8 cellular contexts compared by ENCODE assay signal in the genomic region with DNA sequence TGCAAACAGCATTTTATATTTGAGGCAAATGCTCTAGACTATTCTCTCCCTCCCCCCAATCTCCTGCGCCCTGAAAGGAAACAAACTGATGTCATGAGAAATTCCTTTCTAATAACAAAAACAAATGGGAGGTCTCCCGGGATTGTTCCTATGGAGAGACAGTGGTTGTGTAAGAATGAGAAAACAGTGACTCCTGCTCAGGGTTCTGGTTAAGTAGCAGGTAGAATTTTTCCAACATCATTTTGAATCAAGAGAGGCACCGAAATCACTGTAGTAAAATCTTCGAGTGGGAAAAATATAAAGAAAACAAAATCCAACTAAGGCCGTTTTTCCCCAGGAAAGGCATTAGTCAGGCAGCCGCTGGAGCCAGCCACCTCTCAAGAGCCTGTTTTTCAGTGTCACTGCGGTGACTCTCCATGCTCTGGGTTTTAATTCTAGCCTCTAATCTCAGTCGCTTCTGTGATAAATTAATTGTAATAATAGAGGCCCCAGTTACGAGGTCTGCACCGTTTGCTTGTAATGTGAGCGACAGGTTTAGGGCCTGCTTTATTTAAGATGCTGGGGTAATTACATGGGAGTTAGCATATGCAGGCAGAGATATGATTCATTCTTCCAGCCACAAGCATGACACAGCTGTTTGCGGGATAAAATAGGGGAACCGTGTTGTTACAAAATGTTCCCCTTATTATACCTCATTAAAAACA.
DNase-seq lines count a peak whose midpoint lies in the region; ATAC-seq and TF ChIP-seq lines count a peak whose summit lies in the region.

No MANE protein-coding gene starts in this region.

- H3K4me3 ChIP-seq in HEK293 (ENCODE audit: low read depth, low read length) (no peak overlapping the region), PC-9 (no peak overlapping the region), skeletal muscle cell (ENCODE audit: low read depth, low read length) (peak overlapping the region; percentile 13), WERI-Rb-1 (ENCODE audit: low read depth, low read length) (no peak overlapping the region)

- TF ChIP-seq CTCF in HEK293 (tag by site-specific recombination; IDR thresholded peaks at IDR 0.05) (no peak), PC-9 (conservative IDR thresholded peaks at IDR 0.05) (no peak), WERI-Rb-1 (IDR thresholded peaks at IDR 0.05; ENCODE audit: low read depth, low read length) (no peak)

- H2AFZ ChIP-seq in PC-9, result no peak overlapping the region

- no peaks in the 10 kb centered on the region for H4K20me1 ChIP-seq in PC-9 (ENCODE audit: insufficient read depth)

- DNase-seq in PC-9 (peak in 1 of 2 experiments; percentile 30), erythroblast (lab: John Stamatoyannopoulos, UW) (peak; percentile 84), skeletal muscle cell (ENCODE audit: low read depth) (peak; percentile 91), WERI-Rb-1 (no peak), NCI-H1092 (lab: John Stamatoyannopoulos, UW) (no peak), NCI-H526 treated with DMSO at 0.1 percent for 48 hours (lab: John Stamatoyannopoulos, UW) (no peak)

- TSS peak; percentile 41 for BruUV-seq in PC-9 (replicated peaks; lab: Mats Ljungman, UMichigan)

- H3K4me2 ChIP-seq in PC-9, result peak overlapping the region; percentile 44

- no peaks in the 10 kb centered on the region for H3K9me2 ChIP-seq in PC-9 (ENCODE audit: insufficient read depth)

- peaks cover 5% of the 10 kb centered on the region; the same call in 1 of the 2 replicates for H3K4me1 ChIP-seq in HEK293 (ENCODE audit: control insufficient read depth, insufficient read depth, low read length)
- H3K4me1 ChIP-seq in PC-9 (replicated peaks; ENCODE audit: insufficient read depth), result peaks cover 22% of the 10 kb centered on the region

- no peaks in the 10 kb centered on the region for H3K79me2 ChIP-seq in PC-9 (ENCODE audit: low read depth)

- no peak for TF ChIP-seq POLR2A in erythroblast (IDR thresholded peaks at IDR 0.05; ENCODE audit: low read length)

- H3K9me3 ChIP-seq in HEK293 (ENCODE audit: control insufficient read depth, insufficient read depth, low read depth, low read length) (no peaks in the 10 kb centered on the region), PC-9 (ENCODE audit: insufficient read depth, low read depth) (no peaks in the 10 kb centered on the region), WERI-Rb-1 (ENCODE audit: severe bottlenecking) (no peaks in the 10 kb centered on the region)

- POLR2A ChIA-PET in HEK293 (lab: Yijun Ruan, JAX) (interaction anchor here (0.6 kb wide), 1 partner anchor 18 kb away, joined by 3 read pairs; no protein-coding TSS in a partner anchor), PC-9 (lab: Charles Lee; ENCODE audit: unreplicated experiment) (interaction anchor here (0.7 kb wide), 1 partner anchor 115 kb away, joined by 4 read pairs; no protein-coding TSS in a partner anchor)

- no peak for ATAC-seq in GM21367 (IDR thresholded peaks at IDR 0.05; ENCODE audit: unreplicated experiment)

- H3F3A ChIP-seq in PC-9 (ENCODE audit: insufficient read depth, low read depth), result peaks cover 4% of the 10 kb centered on the region; the same call in 1 of the 2 replicates

- intact Hi-C loops in PC-9 (cut with micrococcal nuclease; ENCODE audit: unreplicated experiment), result loop anchor here (10.0 kb wide), 1 partner anchor 69 kb away; no protein-coding TSS in a partner anchor

- CTCF ChIA-PET in HEK293 (lab: Yijun Ruan, JAX) (interaction anchor here (1.2 kb wide), 1 partner anchor 107 kb away, joined by 4 read pairs; no protein-coding TSS in a partner anchor), PC-9 (lab: Charles Lee) (interaction anchor here (0.5 kb wide), 1 partner anchor 26 kb away, joined by 5 read pairs; no protein-coding TSS in a partner anchor)

- H3K27me3 ChIP-seq in PC-9 (ENCODE audit: insufficient read depth, low read depth), result no peaks in the 10 kb centered on the region
- H3K27me3 ChIP-seq in WERI-Rb-1 (ENCODE audit: insufficient read depth, low read depth, severe bottlenecking), result no peaks in the 10 kb centered on the region

- H3K27ac ChIP-seq in HEK293 (ENCODE audit: extremely low read depth, low read depth, low read length) (no peak overlapping the region), PC-9 (peak overlapping the region; percentile 54), WERI-Rb-1 (no peak overlapping the region)

- H3K36me3 ChIP-seq in HEK293 (ENCODE audit: control insufficient read depth in 2 of 2, insufficient read depth in 1 of 2, low read length in 2 of 2) (no peaks in the 10 kb centered on the region), PC-9 (ENCODE audit: low read depth) (no peaks in the 10 kb centered on the region), WERI-Rb-1 (no peaks in the 10 kb centered on the region)

TF ChIP-seq in HEK293, 187 proteins besides CTCF, POLR2A, EP300 and RAD21 (continues in another document):
- TF ChIP-seq ZNF518A (tag by site-specific recombination; conservative IDR thresholded peaks at IDR 0.05; ENCODE audit: low read depth) (no peak; the same call in 1 of the 2 replicates), ZNF549 (tag by site-specific recombination; IDR thresholded peaks at IDR 0.05) (no peak), ZNF184 (tag by site-specific recombination; IDR thresholded peaks at IDR 0.05) (peak; percentile 41; the same call in 1 of the 2 replicates), SCRT1 (tag by site-specific recombination; IDR thresholded peaks at IDR 0.05; ENCODE audit: borderline replicate concordance) (peak; percentile 30; the same call in 1 of the 2 replicates), SP7 (tag by site-specific recombination; IDR thresholded peaks at IDR 0.05) (peak; percentile 100), ZFP69B (tag by site-specific recombination; IDR thresholded peaks at IDR 0.05) (no peak), ZBTB26 (tag by site-specific recombination; optimal IDR thresholded peaks at IDR 0.05) (no peak)
- TF ChIP-seq, protein P1, sequence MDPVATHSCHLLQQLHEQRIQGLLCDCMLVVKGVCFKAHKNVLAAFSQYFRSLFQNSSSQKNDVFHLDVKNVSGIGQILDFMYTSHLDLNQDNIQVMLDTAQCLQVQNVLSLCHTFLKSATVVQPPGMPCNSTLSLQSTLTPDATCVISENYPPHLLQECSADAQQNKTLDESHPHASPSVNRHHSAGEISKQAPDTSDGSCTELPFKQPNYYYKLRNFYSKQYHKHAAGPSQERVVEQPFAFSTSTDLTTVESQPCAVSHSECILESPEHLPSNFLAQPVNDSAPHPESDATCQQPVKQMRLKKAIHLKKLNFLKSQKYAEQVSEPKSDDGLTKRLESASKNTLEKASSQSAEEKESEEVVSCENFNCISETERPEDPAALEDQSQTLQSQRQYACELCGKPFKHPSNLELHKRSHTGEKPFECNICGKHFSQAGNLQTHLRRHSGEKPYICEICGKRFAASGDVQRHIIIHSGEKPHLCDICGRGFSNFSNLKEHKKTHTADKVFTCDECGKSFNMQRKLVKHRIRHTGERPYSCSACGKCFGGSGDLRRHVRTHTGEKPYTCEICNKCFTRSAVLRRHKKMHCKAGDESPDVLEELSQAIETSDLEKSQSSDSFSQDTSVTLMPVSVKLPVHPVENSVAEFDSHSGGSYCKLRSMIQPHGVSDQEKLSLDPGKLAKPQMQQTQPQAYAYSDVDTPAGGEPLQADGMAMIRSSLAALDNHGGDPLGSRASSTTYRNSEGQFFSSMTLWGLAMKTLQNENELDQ (tag by site-specific recombination; IDR thresholded peaks at IDR 0.05; ENCODE audit: low read depth), result no peak

Comparison
In these comparisons a context has a peak if more than half of its experiments do, and no peak if none do; other contexts are left out.
1. DNase-seq: peak in erythroblast (2 of 2) and skeletal muscle cell (single experiment); none in WERI-Rb-1 (single experiment), NCI-H1092 (single experiment) and NCI-H526 treated with DMSO at 0.1 percent for 48 hours (single experiment).